ENCODE assay signal across 25 cellular contexts in the genomic region with DNA sequence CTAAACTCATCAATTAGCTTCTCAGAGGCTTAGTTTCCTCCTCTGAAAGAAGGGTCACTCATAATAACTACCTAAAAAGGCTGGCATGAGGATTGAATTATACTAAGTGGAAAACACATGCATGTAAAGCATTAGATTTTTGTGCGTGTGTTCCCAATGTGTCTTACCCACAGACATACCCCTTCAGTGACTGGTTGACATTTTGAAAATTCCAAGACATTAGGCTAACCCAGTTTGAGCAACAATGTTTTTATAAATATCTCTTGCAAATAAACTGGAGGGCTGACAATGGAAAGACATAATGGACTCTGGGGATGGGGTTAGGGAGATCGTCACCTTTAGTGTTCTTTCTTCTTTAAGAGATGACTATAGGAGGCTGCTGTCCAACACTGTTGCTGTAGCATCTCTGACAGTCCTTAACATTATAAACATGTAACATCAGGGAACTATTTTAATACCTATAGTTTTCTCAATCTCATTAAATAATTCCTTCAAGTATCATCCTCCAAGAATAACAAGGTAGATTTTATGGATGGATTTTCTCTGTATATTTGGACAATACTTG. TPM values are rescaled to one million over a fixed set of nuclear protein-coding genes. Genes with fewer than 3 reads are reported as not detected.
"Had no signal": no experiment of that assay in that cellular context is flagged by ENCODE, and none has a peak within 500 bp of the region (broad histone marks: within the 10 kb centered on the region; RNA-seq: fewer than 3 reads in every experiment).

No MANE protein-coding gene starts in this region.

- H3K27me3 Mint-ChIP-seq: activated naive CD4-positive, alpha-beta T cell treated with anti-CD3 and anti-CD28 coated beads, Interleukin-2, amount 10 ng/mL, durations not matched to agents 7 days and 5 days had no signal

- H3K27ac Mint-ChIP-seq: activated CD4-positive, alpha-beta memory T cell treated with anti-CD3 and anti-CD28 coated beads, Interleukin-2, amount 10 ng/mL, durations not matched to agents 7 days and 5 days; activated naive CD4-positive, alpha-beta T cell treated with anti-CD3 and anti-CD28 coated beads, Interleukin-2, amount 10 ng/mL, durations not matched to agents 7 days and 5 days; activated T-cell treated with anti-CD3 and anti-CD28 coated beads, Interleukin-2, amount 50 U/mL, for 72 hours; endodermal cell; natural killer cell; progenitor cell of endocrine pancreas had no signal

- H3K36me3 ChIP-seq: left lung, sigmoid colon, thoracic aorta, upper lobe of right lung had no signal

- H3K36me3 Mint-ChIP-seq: activated naive CD4-positive, alpha-beta T cell treated with anti-CD3 and anti-CD28 coated beads, Interleukin-2, amount 10 ng/mL, durations not matched to agents 7 days and 5 days; natural killer cell had no signal

- DNase-seq: activated CD4-positive, alpha-beta memory T cell treated with anti-CD3 and anti-CD28 coated beads, Interleukin-2, amount 10 ng/mL, durations not matched to agents 7 days and 5 days; activated CD4-positive, alpha-beta T cell treated with anti-CD3 and anti-CD28 coated beads for 48 hours; activated effector memory CD4-positive, alpha-beta T cell treated with Interleukin-2 at 50 U/mL for 16 hours; activated naive CD4-positive, alpha-beta T cell treated with anti-CD3 and anti-CD28 coated beads, Interleukin-2, amount 10 ng/mL, durations not matched to agents 7 days and 5 days; activated T-cell treated with anti-CD3 and anti-CD28 coated beads, Interleukin-2, amount 50 U/mL, for 72 hours; cerebellar nuclear complex; cortex of kidney; endodermal cell; foreskin keratinocyte; kidney glomerular epithelial cell; left lung; natural killer cell; retina; sigmoid colon; stimulated activated CD4-positive, alpha-beta T cell treated with anti-CD3 and anti-CD28 coated beads, Interleukin-4, amount 100 ng/mL, for 24 hours; stimulated activated naive CD4-positive, alpha-beta T cell treated with Interleukin-2 at 50 U/mL for 16 hours; upper lobe of right lung had no signal

- ATAC-seq: activated T-cell treated with anti-CD3 and anti-CD28 coated beads, Interleukin-2, amount 50 U/mL, for 72 hours; foreskin keratinocyte; left lung; natural killer cell; upper lobe of right lung had no signal

- H3K27me3 ChIP-seq: foreskin keratinocyte, left lung, sigmoid colon, upper lobe of right lung had no signal

- H3K4me3 Mint-ChIP-seq: activated CD4-positive, alpha-beta memory T cell treated with anti-CD3 and anti-CD28 coated beads, Interleukin-2, amount 10 ng/mL, durations not matched to agents 7 days and 5 days; activated naive CD4-positive, alpha-beta T cell treated with anti-CD3 and anti-CD28 coated beads, Interleukin-2, amount 10 ng/mL, durations not matched to agents 7 days and 5 days; activated T-cell treated with anti-CD3 and anti-CD28 coated beads, Interleukin-2, amount 50 U/mL, for 72 hours; endodermal cell; natural killer cell had no signal

- H3K4me1 Mint-ChIP-seq: activated CD4-positive, alpha-beta memory T cell treated with anti-CD3 and anti-CD28 coated beads, Interleukin-2, amount 10 ng/mL, durations not matched to agents 7 days and 5 days; activated naive CD4-positive, alpha-beta T cell treated with anti-CD3 and anti-CD28 coated beads, Interleukin-2, amount 10 ng/mL, durations not matched to agents 7 days and 5 days; natural killer cell had no signal

- H3K4me3 ChIP-seq: left lung, sigmoid colon, thoracic aorta, upper lobe of right lung had no signal

- H3K9me3 Mint-ChIP-seq: activated CD4-positive, alpha-beta memory T cell treated with anti-CD3 and anti-CD28 coated beads, Interleukin-2, amount 10 ng/mL, durations not matched to agents 7 days and 5 days; activated naive CD4-positive, alpha-beta T cell treated with anti-CD3 and anti-CD28 coated beads, Interleukin-2, amount 10 ng/mL, durations not matched to agents 7 days and 5 days; activated T-cell treated with anti-CD3 and anti-CD28 coated beads, Interleukin-2, amount 50 U/mL, for 72 hours; endodermal cell; natural killer cell had no signal

- H3K9me3 ChIP-seq: left lung, sigmoid colon, thoracic aorta, upper lobe of right lung had no signal

- H3K27ac ChIP-seq: epithelial cell of prostate, foreskin keratinocyte, left lung, sigmoid colon, thoracic aorta, upper lobe of right lung had no signal

- H3K4me1 ChIP-seq: foreskin keratinocyte, left lung, sigmoid colon, upper lobe of right lung had no signal

RNA-seq across cellular contexts. Expression of gene HMHB1, which starts 24.3 kb away (rescaled TPM):
- total RNA-seq: activated T-cell treated with anti-CD3 and anti-CD28 coated beads, Interleukin-2, amount 50 U/mL, for 72 hours; endodermal cell; fibroblast of lung; foreskin keratinocyte; glomerular endothelial cell; left lung; lung microvascular endothelial cell; natural killer cell; osteocyte; progenitor cell of endocrine pancreas; sigmoid colon; T-helper 2 cell treated with Interferon-gamma antibody and Interleukin-4, amounts not matched to agents 100 ng/mL and 5 ng/mL, for 36 hours; thoracic aorta; upper lobe of right lung had no signal
- polyA plus RNA-seq: fibroblast of lung, foreskin keratinocyte, sigmoid colon had no signal
